Comparison of ENCODE assay signal across 8 cellular contexts in the genomic region with DNA sequence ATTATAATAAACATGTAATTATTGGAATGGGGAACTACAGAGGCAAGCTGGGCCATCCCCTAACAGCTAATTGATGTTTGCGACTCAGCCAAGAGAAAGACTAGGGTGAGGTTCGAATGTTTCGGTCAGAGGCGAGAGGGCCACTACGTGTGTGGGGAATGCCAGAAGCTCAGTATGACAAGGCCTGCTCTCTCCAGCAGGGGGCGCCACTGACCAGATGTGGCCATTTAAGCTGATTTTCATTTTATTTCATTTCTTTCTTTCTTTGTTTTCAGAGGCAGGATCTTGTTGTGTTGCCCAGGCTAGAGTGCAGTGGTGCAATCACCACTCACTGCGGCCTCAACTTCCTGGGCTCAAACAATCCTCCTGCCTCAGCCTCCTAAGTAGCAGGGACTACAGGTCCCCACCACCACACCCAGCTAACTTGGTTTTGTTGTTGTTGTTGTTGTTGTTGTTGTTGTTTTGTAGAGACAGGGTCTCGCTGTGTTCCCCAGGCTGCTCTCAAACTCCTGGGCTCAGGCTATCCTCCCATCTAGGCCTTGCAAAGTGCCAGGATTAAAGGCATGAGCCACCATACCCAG. TPM values are rescaled to one million over a fixed set of nuclear protein-coding genes. Genes with fewer than 3 reads are reported as not detected.
A peak's percentile ranks its signal among the peaks of the same experiment; 100 is the strongest.
DNase-seq lines count a peak whose midpoint lies in the region; ATAC-seq and TF ChIP-seq lines count a peak whose summit lies in the region.

No MANE protein-coding gene starts in this region.

- no peaks in the 10 kb centered on the region for H3K27me3 ChIP-seq in body of pancreas

- H3K36me3 ChIP-seq in body of pancreas (replicated peaks in 1 of 2; ENCODE audit: insufficient read depth in 1 of 2, low read depth in 2 of 2) = no peaks in the 10 kb centered on the region

- intact Hi-C loops in body of pancreas (cut with DNase I) = no loop called here

- no peak for DNase-seq in RWPE1 (ENCODE audit: low spot score)
- peak in 3 of 4 donors; percentile 6 to 21 (median 12) for DNase-seq in body of pancreas
- DNase-seq in renal cortical epithelial cell (ENCODE audit: low read depth) = peak; percentile 6
- no peak for DNase-seq in kidney glomerular epithelial cell (lab: John Stamatoyannopoulos, UW)
- no peak for DNase-seq in NCI-H1105 (lab: John Stamatoyannopoulos, UW)
- no peak for DNase-seq in inferior parietal cortex (ENCODE audit: extremely low spot score)

- WGBS in body of pancreas, 2 donors = 75 to 80% methylated on average over 8 of the region's 8 CpGs

- H3K4me1 ChIP-seq in body of pancreas = peaks cover 3% of the 10 kb centered on the region

- TF ChIP-seq CTCF in GM12875 (IDR thresholded peaks at IDR 0.05; ENCODE audit: borderline replicate concordance, insufficient read depth, low read depth, low read length) (peak; percentile 58; the same call in 1 of the 2 replicates), RWPE1 (conservative IDR thresholded peaks at IDR 0.05; ENCODE audit: low read depth) (peak; percentile 51), body of pancreas (IDR thresholded peaks at IDR 0.05) (peak in 6 of 7 experiments; percentile 11 to 32 (median 25))

- ATAC-seq in body of pancreas (no peak), HG02870 (IDR thresholded peaks at IDR 0.05; ENCODE audit: unreplicated experiment) (no peak)

- H3K9me3 ChIP-seq in body of pancreas = no peaks in the 10 kb centered on the region

- H3K27ac ChIP-seq in RWPE1 = no peak overlapping the region
- H3K27ac ChIP-seq in body of pancreas = no peak overlapping the region

- H3K4me3 ChIP-seq in GM12875 (ENCODE audit: low read depth, low read length) (no peak overlapping the region), body of pancreas (no peak overlapping the region)

- CTCF ChIA-PET in RWPE1 (lab: Yijun Ruan, JAX) = interaction anchor here (0.5 to 1.4 kb wide), 6 partner anchors 9 to 93 kb away, joined by 3 to 5 read pairs (median 4); no protein-coding TSS in a partner anchor

- no peak for TF ChIP-seq POLR2A in body of pancreas (IDR thresholded peaks at IDR 0.05)

- POLR2A ChIA-PET in RWPE1 (lab: Yijun Ruan, JAX; ENCODE audit: low non-redundant PET) = no interaction called here

RNA-seq across cellular contexts. Expression of gene TMEM130, which starts 38.1 kb away (rescaled TPM):
- total RNA-seq in body of pancreas (under 1 TPM; 0.52 to 0.66 TPM), renal cortical epithelial cell (0.60 TPM in 1 of 2 replicates, not detected in the other)

RNA-seq across cellular contexts. Expression of gene TRRAP, which starts 46.6 kb away (rescaled TPM):
- total RNA-seq in body of pancreas = 10 to 100 TPM; 21.1 to 25.2 TPM
- total RNA-seq in renal cortical epithelial cell = 9.9 and 54.0 TPM in 2 replicates

Comparison
In these comparisons a context has a peak if more than half of its experiments do, and no peak if none do; other contexts are left out.
1. DNase-seq: peak in body of pancreas (3 of 4) and renal cortical epithelial cell (single experiment); none in RWPE1 (single experiment), kidney glomerular epithelial cell (single experiment), NCI-H1105 (single experiment) and inferior parietal cortex (single experiment).
2. Peak in every context shown above with its lines, with median percentiles within 50 percentile points of each other: CTCF ChIP-seq.